Comparison of ENCODE assay signal across 22 cellular contexts in the genomic region with DNA sequence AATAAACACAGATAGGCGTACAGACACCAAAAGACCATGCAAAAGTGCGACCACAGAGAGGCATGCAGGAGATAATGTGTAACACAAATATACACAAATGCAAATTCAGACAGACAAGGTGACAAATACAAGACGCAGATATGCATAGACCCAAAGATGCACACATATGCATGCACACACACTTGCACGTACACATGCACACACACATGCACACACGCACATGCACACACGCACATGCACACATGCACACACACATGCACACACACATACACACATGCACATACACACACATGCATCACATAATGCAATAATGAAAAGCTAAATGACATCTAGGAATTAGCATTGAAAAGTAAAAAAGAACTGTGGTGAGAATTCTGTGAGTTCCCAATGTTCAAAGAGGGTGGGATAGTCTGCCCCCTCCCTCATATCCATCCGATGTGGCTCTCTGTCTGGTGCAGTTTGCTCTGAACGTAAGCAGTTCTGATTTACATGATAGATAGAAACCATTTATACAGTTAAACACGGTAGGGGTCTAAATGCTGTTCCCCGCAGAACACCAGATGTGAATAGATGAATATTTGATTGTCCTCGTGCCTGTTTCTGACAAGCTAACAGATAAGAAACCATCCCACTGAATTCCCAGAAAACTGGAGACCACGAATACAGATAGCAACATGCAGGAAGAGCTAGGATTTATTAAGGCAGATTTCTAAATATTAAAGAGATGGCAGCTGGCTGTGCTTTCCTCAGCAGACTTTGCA.
"Had no signal": no experiment of that assay in that cellular context is flagged by ENCODE, and none has a peak within 500 bp of the region (broad histone marks: within the 10 kb centered on the region; RNA-seq: fewer than 3 reads in every experiment).

No MANE protein-coding gene starts in this region.

- H3K9ac ChIP-seq: parathyroid adenoma had no signal

- DNase-seq: colonic mucosa; effector CD8-positive, alpha-beta T cell; endodermal cell; foreskin fibroblast; gastrocnemius medialis; head of caudate nucleus; kidney; natural killer cell; stimulated activated CD4-positive, alpha-beta T cell treated with anti-CD3 and anti-CD28 coated beads, Interleukin-12 subunit alpha, Interleukin-12 subunit beta, amount 100 ng/mL, for 4 hours; stimulated activated CD4-positive, alpha-beta T cell treated with anti-CD3 and anti-CD28 coated beads, Interleukin-2, amount 100 ng/mL, for 24 hours; stimulated activated CD4-positive, alpha-beta T cell treated with anti-CD3 and anti-CD28 coated beads, Interleukin-4, amount 100 ng/mL, for 24 hours; stimulated activated naive CD4-positive, alpha-beta T cell treated with Interleukin-2 at 50 U/mL for 16 hours; stomach; thyroid gland had no signal

- H3K36me3 ChIP-seq: colonic mucosa, gastrocnemius medialis, stomach, thyroid gland had no signal

- ATAC-seq: esophagus mucosa; gastrocnemius medialis; left lobe of liver; natural killer cell; sciatic nerve; stimulated activated effector memory CD8-positive, alpha-beta T cell treated with anti-CD3 and anti-CD28 coated beads, Interleukin-12 subunit alpha, Interleukin-12 subunit beta, amount 100 ng/mL, for 72 hours had no signal

- H3K4me3 ChIP-seq: colonic mucosa, gastrocnemius medialis, lung, smooth muscle cell, stomach, thyroid gland had no signal

- H3K4me1 ChIP-seq: colonic mucosa, gastrocnemius medialis, parathyroid adenoma, thyroid gland had no signal

- H3K79me2 ChIP-seq: parathyroid adenoma had no signal

- H3K9me3 ChIP-seq: colonic mucosa, gastrocnemius medialis, thyroid gland had no signal

- H3K4me2 ChIP-seq: smooth muscle cell had no signal

- H3K27me3 ChIP-seq: colonic mucosa, gastrocnemius medialis, stomach, thyroid gland had no signal

- H3K27ac ChIP-seq: epithelial cell of prostate, gastrocnemius medialis, parathyroid adenoma, stomach, thyroid gland had no signal

- H2AFZ ChIP-seq: parathyroid adenoma had no signal
